8 cellular contexts compared by ENCODE assay signal in genomic region chr15:34332553-34332952, GRCh38. TPM values are rescaled to one million over a fixed set of nuclear protein-coding genes. Genes with fewer than 3 reads are reported as not detected.
"Had no signal": no experiment of that assay in that cellular context is flagged by ENCODE, and none has a peak within 500 bp of the region (broad histone marks: within the 10 kb centered on the region; RNA-seq: fewer than 3 reads in every experiment).

No MANE protein-coding gene starts in this region.

RNA-seq across cellular contexts. Expression of gene NUTM1, which starts 10.6 kb away (rescaled TPM):
- total RNA-seq: body of pancreas, dermis microvascular lymphatic vessel endothelial cell, glomerular endothelial cell, liver, mucosa of descending colon, renal cortical epithelial cell, sigmoid colon, tibial nerve had no signal
- polyA plus RNA-seq: liver had no signal
